8 cellular contexts compared by ENCODE assay signal in genomic region chr18:58671122-58671940, GRCh38. TPM values are rescaled to one million over a fixed set of nuclear protein-coding genes. Genes with fewer than 3 reads are reported as not detected.
DNase-seq lines count a peak whose midpoint lies in the region; ATAC-seq and TF ChIP-seq lines count a peak whose summit lies in the region.

MALT1 (plus strand) TSS chr18:58671465; CDS start chr18:58671644, 179 bp downstream.

- peaks cover 49% of the 10 kb centered on the region for H3K36me3 Mint-ChIP-seq in Calu3 (ENCODE audit: insufficient read depth, unreplicated experiment)
- peaks cover 3% of the 10 kb centered on the region for H3K36me3 Mint-ChIP-seq in endothelial cell (ENCODE audit: low read depth, unreplicated experiment)

- ATAC-seq in GM21447 (IDR thresholded peaks at IDR 0.05; ENCODE audit: unreplicated experiment) = peak; percentile 71

- no peaks in the 10 kb centered on the region for H3K9me2 ChIP-seq in OCI-LY1 (ENCODE audit: low read depth, low read length)

- no peaks in the 10 kb centered on the region for H3F3A ChIP-seq in OCI-LY1 (ENCODE audit: insufficient read depth, low read length)

- no peaks in the 10 kb centered on the region for H3K9me3 ChIP-seq in OCI-LY1 (ENCODE audit: low read length)

- CTCF ChIA-PET in Calu3 (lab: Charles Lee) = interaction anchor here (0.7 to 1.5 kb wide), 7 partner anchors 10 to 622 kb away, joined by 3 to 6 read pairs (median 5); no protein-coding TSS in a partner anchor

- no peaks in the 10 kb centered on the region for H3K27me3 ChIP-seq in OCI-LY1 (ENCODE audit: insufficient read depth, low read length)

- DNase-seq in Calu3 (peak; percentile 98), HuH-7 (ENCODE audit: low spot score) (peak; percentile 81), endothelial cell (ENCODE audit: low spot score) (peak; percentile 99), middle frontal gyrus (ENCODE audit: extremely low spot score, low spot score) (peak; percentile 71)
- DNase-seq in activated CD8-positive, alpha-beta memory T cell treated with anti-CD3 and anti-CD28 coated beads, Interleukin-2, amount 50 U/mL, for 4 hours = peak; percentile 96
- peak; percentile 93 to 96 for DNase-seq in stimulated activated CD8-positive, alpha-beta memory T cell treated with anti-CD3 and anti-CD28 coated beads, Interleukin-2, amount 100 ng/mL, for 48 hours (ENCODE audit: low read depth in 2 of 2)

- H3K4me3 Mint-ChIP-seq in Calu3 (ENCODE audit: low read depth, unreplicated experiment) = peak within 1 kb of the TSS; percentile 91
- peak within 1 kb of the TSS; percentile 92 for H3K4me3 Mint-ChIP-seq in endothelial cell (ENCODE audit: unreplicated experiment)

- peak within 1 kb of the TSS; percentile 76 for H3K4me3 ChIP-seq in OCI-LY1 (ENCODE audit: low read depth, low read length, poor library complexity, severe bottlenecking)

- peak within 1 kb of the TSS; percentile 77 for H3K9ac ChIP-seq in OCI-LY1 (ENCODE audit: low read length)

- H3K9me3 Mint-ChIP-seq in Calu3 (ENCODE audit: low read depth, unreplicated experiment) (no peaks in the 10 kb centered on the region), endothelial cell (ENCODE audit: unreplicated experiment) (no peaks in the 10 kb centered on the region)

- no peaks in the 10 kb centered on the region for H4K20me1 ChIP-seq in OCI-LY1 (ENCODE audit: insufficient read depth, low read length)

- no TSS peak for BruUV-seq in Calu3 (replicated peaks; lab: Mats Ljungman, UMichigan)

- no peaks in the 10 kb centered on the region for H3K36me3 ChIP-seq in OCI-LY1 (ENCODE audit: insufficient read depth, low read length)

- H3K27me3 Mint-ChIP-seq in Calu3 (ENCODE audit: unreplicated experiment) (no peaks in the 10 kb centered on the region), endothelial cell (ENCODE audit: unreplicated experiment) (peaks cover 2% of the 10 kb centered on the region)

- no peaks in the 10 kb centered on the region for H3K79me2 ChIP-seq in OCI-LY1 (ENCODE audit: insufficient read depth, low read length)

- H3K27ac ChIP-seq in OCI-LY1 (ENCODE audit: low read depth, low read length, poor library complexity, severe bottlenecking) = no peak within 1 kb of the TSS

- H2AFZ ChIP-seq in OCI-LY1 (ENCODE audit: low read length) = peak within 1 kb of the TSS; percentile 52; the same call in 1 of the 2 replicates

- TF ChIP-seq CTCF in Calu3 (IDR thresholded peaks at IDR 0.05; ENCODE audit: unreplicated experiment) = no peak
- peak; percentile 8; the same call in 1 of the 2 replicates for TF ChIP-seq CTCF in OCI-LY1 (IDR thresholded peaks at IDR 0.05; ENCODE audit: low read length)
- peak; percentile 26 for TF ChIP-seq CTCF in endothelial cell (IDR thresholded peaks at IDR 0.05; ENCODE audit: unreplicated experiment)

- intact Hi-C loops in Calu3 (cut with micrococcal nuclease; ENCODE audit: unreplicated experiment) = loop anchor here (2.0 to 5.0 kb wide), 3 partner anchors 67 to 145 kb away; no protein-coding TSS in a partner anchor

- peaks cover 24% of the 10 kb centered on the region for H3K4me1 ChIP-seq in OCI-LY1 (ENCODE audit: insufficient read depth, low read length, severe bottlenecking)

- peak within 1 kb of the TSS; percentile 78 for H3K27ac Mint-ChIP-seq in Calu3 (ENCODE audit: unreplicated experiment)
- peak within 1 kb of the TSS; percentile 85 for H3K27ac Mint-ChIP-seq in endothelial cell (ENCODE audit: unreplicated experiment)

- peak within 1 kb of the TSS; percentile 96 for H3K4me2 ChIP-seq in OCI-LY1 (ENCODE audit: low read length)

- H3K4me1 Mint-ChIP-seq in Calu3 (ENCODE audit: low read depth, unreplicated experiment) = peaks cover 66% of the 10 kb centered on the region
- H3K4me1 Mint-ChIP-seq in endothelial cell (ENCODE audit: unreplicated experiment) = peaks cover 20% of the 10 kb centered on the region

RNA-seq across cellular contexts. Expression of gene MALT1, which starts in this region (rescaled TPM):
- total RNA-seq in Calu3 (2022) (28.1 and 37.6 TPM in 2 replicates), endothelial cell (ENCODE audit: unreplicated experiment) (17.3 TPM)
